Comparison of ENCODE assay signal across 14 cellular contexts in genomic region chr1:145916745-145917144, GRCh38. TPM values are rescaled to one million over a fixed set of nuclear protein-coding genes. Genes with fewer than 3 reads are reported as not detected.
A peak's percentile ranks its signal among the peaks of the same experiment; 100 is the strongest.
DNase-seq lines count a peak whose midpoint lies in the region; ATAC-seq and TF ChIP-seq lines count a peak whose summit lies in the region.
"Had no signal": no experiment of that assay in that cellular context is flagged by ENCODE, and none has a peak within 500 bp of the region (broad histone marks: within the 10 kb centered on the region; RNA-seq: fewer than 3 reads in every experiment).

No MANE protein-coding gene starts in this region.

- peaks cover 39% of the 10 kb centered on the region for H3K4me1 Mint-ChIP-seq in activated B cell treated with CpG ODN at 0.5 μM for 24 hours
- peaks cover 59% of the 10 kb centered on the region for H3K4me1 Mint-ChIP-seq in stimulated activated naive CD8-positive, alpha-beta T cell treated with anti-CD3 and anti-CD28 coated beads, Interleukin-15, amount 100 ng/mL, for 72 hours

- POLR2A ChIA-PET in activated B cell treated with CpG ODN at 0.5 μM for 24 hours (lab: Charles Lee): interaction anchor here (1.3 to 3.9 kb wide), 5 partner anchors 12 to 71 kb away, joined by 3 to 109 read pairs (median 6); partner anchors contain the start of genes ANKRD34A, LIX1L, NUDT17 and PIAS3

- H3K27me3 ChIP-seq in left ventricle myocardium inferior (ENCODE audit: low read depth) (no peaks in the 10 kb centered on the region), heart left ventricle (no peaks in the 10 kb centered on the region), MM.1S (replicated peaks; ENCODE audit: insufficient read depth, low read length) (no peaks in the 10 kb centered on the region)
- H3K27me3 ChIP-seq: body of pancreas had no signal

- intact Hi-C loops in left ventricle myocardium inferior (cut with micrococcal nuclease) (loop anchor here (10.0 kb wide), 2 partner anchors 58 to 62 kb away; partner anchors contain the start of gene PIAS3), heart left ventricle (cut with DNase I) (loop anchor here in 6 of 10 donors (5.0 kb wide), 2 partner anchors 41 to 69 kb away; partner anchors contain the start of genes LIX1L (in 5 of the 6) and NUDT17 (in 2 of the 6)), activated B cell treated with CpG ODN at 0.5 μM for 24 hours (cut with micrococcal nuclease) (no loop called here)

- no peaks in the 10 kb centered on the region for H4K20me1 ChIP-seq in MM.1S (ENCODE audit: insufficient read depth, low read length)

- H3K4me2 ChIP-seq in MM.1S (ENCODE audit: low read depth, low read length): no peak overlapping the region

- H3K36me3 ChIP-seq in left ventricle myocardium inferior (peaks cover 52% of the 10 kb centered on the region), heart left ventricle (peaks cover 0 to 58% (median 51%) of the 10 kb centered on the region in 9 donors), MM.1S (replicated peaks; ENCODE audit: insufficient read depth, low read length) (no peaks in the 10 kb centered on the region)

- H3K9ac ChIP-seq in MM.1S (ENCODE audit: low read length): no peak overlapping the region

- no peaks in the 10 kb centered on the region for H3K9me2 ChIP-seq in MM.1S (replicated peaks; ENCODE audit: insufficient read depth, low read length)

- no peak for TF ChIP-seq CTCF in left ventricle myocardium inferior (IDR thresholded peaks at IDR 0.05; ENCODE audit: borderline replicate concordance)
- TF ChIP-seq CTCF in heart left ventricle (IDR thresholded peaks at IDR 0.05): no peak
- TF ChIP-seq CTCF in activated B cell treated with CpG ODN at 0.5 μM for 24 hours (IDR thresholded peaks at IDR 0.05): no peak
- TF ChIP-seq CTCF in MM.1S (IDR thresholded peaks at IDR 0.05; ENCODE audit: low read length): no peak

- H3K79me2 ChIP-seq in MM.1S (ENCODE audit: low read length): peaks cover 20% of the 10 kb centered on the region

- peak overlapping the region; percentile 64 for H3K4me3 Mint-ChIP-seq in activated B cell treated with CpG ODN at 0.5 μM for 24 hours
- H3K4me3 Mint-ChIP-seq in stimulated activated naive CD8-positive, alpha-beta T cell treated with anti-CD3 and anti-CD28 coated beads, Interleukin-15, amount 100 ng/mL, for 72 hours: peak overlapping the region; percentile 91 to 94

- H3K27me3 Mint-ChIP-seq in activated B cell treated with CpG ODN at 0.5 μM for 24 hours: no peaks in the 10 kb centered on the region
- H3K27me3 Mint-ChIP-seq in stimulated activated naive CD8-positive, alpha-beta T cell treated with anti-CD3 and anti-CD28 coated beads, Interleukin-15, amount 100 ng/mL, for 72 hours: no peaks in the 10 kb centered on the region

- ATAC-seq in heart left ventricle (no peak), activated B cell treated with CpG ODN at 0.5 μM for 24 hours (ENCODE audit: low read depth) (no peak), GM21390 (IDR thresholded peaks at IDR 0.05; ENCODE audit: unreplicated experiment) (no peak), HG03159 (IDR thresholded peaks at IDR 0.05; ENCODE audit: unreplicated experiment) (no peak)
- ATAC-seq in stimulated activated naive CD8-positive, alpha-beta T cell treated with anti-CD3 and anti-CD28 coated beads, Interleukin-15, amount 100 ng/mL, for 72 hours: no peak
- ATAC-seq: body of pancreas had no signal

- peaks cover 17% of the 10 kb centered on the region for H3F3A ChIP-seq in MM.1S (ENCODE audit: insufficient read depth, low read length)

- no peak overlapping the region for H2AFZ ChIP-seq in MM.1S (ENCODE audit: low read length)

- CTCF ChIA-PET in activated B cell treated with CpG ODN at 0.5 μM for 24 hours (lab: Charles Lee): interaction anchor here (1.0 kb wide), 1 partner anchor 72 kb away, joined by 4 read pairs; no protein-coding TSS in a partner anchor

- peak overlapping the region; percentile 94 for H3K4me3 ChIP-seq in left ventricle myocardium inferior
- H3K4me3 ChIP-seq in heart left ventricle: peak overlapping the region in 1 of 12 donors; percentile 8
- no peak overlapping the region for H3K4me3 ChIP-seq in MM.1S (ENCODE audit: low read length)
- H3K4me3 ChIP-seq: body of pancreas had no signal

- no peaks in the 10 kb centered on the region for H3K9me3 ChIP-seq in left ventricle myocardium inferior (replicated peaks)
- no peaks in the 10 kb centered on the region for H3K9me3 ChIP-seq in heart left ventricle
- H3K9me3 ChIP-seq in MM.1S (replicated peaks; ENCODE audit: insufficient read depth, low read length): no peaks in the 10 kb centered on the region
- H3K9me3 ChIP-seq: body of pancreas had no signal

- H3K27ac ChIP-seq in left ventricle myocardium inferior (replicated peaks) (no peak overlapping the region), heart left ventricle (no peak overlapping the region), MM.1S (ENCODE audit: low read length) (no peak overlapping the region)
- H3K27ac ChIP-seq: body of pancreas, epithelial cell of prostate had no signal

- H3K9me3 Mint-ChIP-seq in activated B cell treated with CpG ODN at 0.5 μM for 24 hours: no peaks in the 10 kb centered on the region
- no peaks in the 10 kb centered on the region for H3K9me3 Mint-ChIP-seq in stimulated activated naive CD8-positive, alpha-beta T cell treated with anti-CD3 and anti-CD28 coated beads, Interleukin-15, amount 100 ng/mL, for 72 hours

- WGBS in heart left ventricle, 4 donors: 71 to 79% (median 78%) methylated on average over 5 of the region's 5 CpGs

- H3K27ac Mint-ChIP-seq in activated B cell treated with CpG ODN at 0.5 μM for 24 hours: peak overlapping the region; percentile 27
- H3K27ac Mint-ChIP-seq in stimulated activated naive CD8-positive, alpha-beta T cell treated with anti-CD3 and anti-CD28 coated beads, Interleukin-15, amount 100 ng/mL, for 72 hours: peak overlapping the region in 1 of 2 donors; percentile 90

- DNase-seq in left ventricle myocardium inferior (no peak), heart left ventricle (no peak), activated B cell treated with CpG ODN at 0.5 μM for 24 hours (no peak), glomerular visceral epithelial cell (ENCODE audit: extremely low spot score) (peak; percentile 33), MM.1S (no peak)
- no peak for DNase-seq in stimulated activated naive CD8-positive, alpha-beta T cell treated with anti-CD3 and anti-CD28 coated beads, Interleukin-15, amount 100 ng/mL, for 72 hours
- DNase-seq: activated CD4-positive, alpha-beta T cell treated with anti-CD3 and anti-CD28 coated beads, Interleukin-2, amount 50 U/mL, for 4 hours; body of pancreas; NCI-H1092; NCI-H69 had no signal

- no peak for TF ChIP-seq POLR2A in heart left ventricle (IDR thresholded peaks at IDR 0.05)

- H3K36me3 Mint-ChIP-seq in activated B cell treated with CpG ODN at 0.5 μM for 24 hours (ENCODE audit: low read depth): peaks cover 54% of the 10 kb centered on the region

- H3K4me1 ChIP-seq in left ventricle myocardium inferior (peaks cover 36% of the 10 kb centered on the region), heart left ventricle (peaks cover 5 to 29% (median 22%) of the 10 kb centered on the region in 12 donors), MM.1S (ENCODE audit: low read length) (peaks cover 7% of the 10 kb centered on the region)

RNA-seq across cellular contexts. Expression of gene PEX11B, which starts 1.8 kb away (rescaled TPM):
- total RNA-seq in left ventricle myocardium inferior (24.4 TPM), heart left ventricle (10 to 100 TPM; 17.7 to 27.5 (median 24.5) TPM), activated B cell treated with CpG ODN at 0.5 μM for 24 hours (42.7 and 47.7 TPM in 2 replicates)
- 10 to 100 TPM; 19.6 to 29.8 TPM for polyA plus RNA-seq in heart left ventricle

RNA-seq across cellular contexts. Expression of gene ITGA10, which starts 6.9 kb away (rescaled TPM):
- total RNA-seq in left ventricle myocardium inferior (3.7 TPM), heart left ventricle (1 to 10 TPM in 7 of 9 donors, under 1 TPM in 2; 0.81 to 5.4 (median 1.3) TPM), activated B cell treated with CpG ODN at 0.5 μM for 24 hours (2.7 and 3.7 TPM in 2 replicates)
- 1 to 10 TPM; 2.4 to 2.6 TPM for polyA plus RNA-seq in heart left ventricle

RNA-seq across cellular contexts. Expression of gene RBM8A, which starts 10.5 kb away (rescaled TPM):
- total RNA-seq in left ventricle myocardium inferior (64.4 TPM), heart left ventricle (100 to 1,000 TPM in 1 of 9 donors, 10 to 100 TPM in 8; 58.7 to 100 (median 75.7) TPM), activated B cell treated with CpG ODN at 0.5 μM for 24 hours (178 and 201 TPM in 2 replicates)
- polyA plus RNA-seq in heart left ventricle: 100 to 1,000 TPM in 1 of 2 donors, 10 to 100 TPM in 1; 57.9 to 186 TPM

RNA-seq across cellular contexts. Expression of gene ANKRD35, which starts 31.1 kb away (rescaled TPM):
- total RNA-seq in left ventricle myocardium inferior: 0.77 TPM
- 1 to 10 TPM in 2 of 9 donors, under 1 TPM in 7; 0.29 to 1.4 (median 0.51) TPM for total RNA-seq in heart left ventricle
- 1 to 10 TPM in 1 of 2 donors, under 1 TPM in 1; 0.50 to 1.5 TPM for polyA plus RNA-seq in heart left ventricle
- not detected in 2 replicates for total RNA-seq in activated B cell treated with CpG ODN at 0.5 μM for 24 hours
- total RNA-seq: SK-MEL-5 had no signal

RNA-seq across cellular contexts. Expression of gene LIX1L, which starts 41.1 kb away (rescaled TPM):
- total RNA-seq in left ventricle myocardium inferior (23.0 TPM), heart left ventricle (10 to 100 TPM; 21.7 to 31.5 (median 26.4) TPM), activated B cell treated with CpG ODN at 0.5 μM for 24 hours (30.1 and 31.7 TPM in 2 replicates)
- polyA plus RNA-seq in heart left ventricle: 10 to 100 TPM in 1 of 2 donors, 1 to 10 TPM in 1; 7.0 to 13.4 TPM
